In genomic region chr12:122944588-122944987, GRCh38 we compare ENCODE assay signal across 11 cellular contexts. TPM values are rescaled to one million over a fixed set of nuclear protein-coding genes. Genes with fewer than 3 reads are reported as not detected.
DNase-seq lines count a peak whose midpoint lies in the region; ATAC-seq and TF ChIP-seq lines count a peak whose summit lies in the region.
"Had no signal": no experiment of that assay in that cellular context is flagged by ENCODE, and none has a peak within 500 bp of the region (broad histone marks: within the 10 kb centered on the region; RNA-seq: fewer than 3 reads in every experiment).

No MANE protein-coding gene starts in this region.

- H2AFZ ChIP-seq in PC-9 (no peak overlapping the region), osteoblast (ENCODE audit: low read length) (no peak overlapping the region)

- H3F3A ChIP-seq in PC-9 (ENCODE audit: insufficient read depth, low read depth): peaks cover 23% of the 10 kb centered on the region; the same call in 1 of the 2 replicates

- TF ChIP-seq CTCF in PC-9 (conservative IDR thresholded peaks at IDR 0.05) (no peak), osteoblast (IDR thresholded peaks at IDR 0.05; ENCODE audit: extremely low read depth, low read depth, low read length) (no peak), upper lobe of right lung (IDR thresholded peaks at IDR 0.05) (no peak)

- H4K20me1 ChIP-seq in PC-9 (ENCODE audit: insufficient read depth) (no peaks in the 10 kb centered on the region), osteoblast (ENCODE audit: insufficient read depth, low read length) (no peaks in the 10 kb centered on the region)

- H3K27ac ChIP-seq in PC-9 (peak overlapping the region; percentile 10; the same call in 1 of the 2 replicates), osteoblast (ENCODE audit: low read depth, low read length) (peak overlapping the region; percentile 39), upper lobe of right lung (no peak overlapping the region)

- peak; percentile 91 for DNase-seq in COLO829 (ENCODE audit: low spot score)
- peak; percentile 68 to 91 for DNase-seq in PC-9
- DNase-seq in osteoblast (ENCODE audit: insufficient read length, low spot score, missing footprints): peak; percentile 86
- no peak for DNase-seq in activated CD4-positive, alpha-beta T cell treated with anti-CD3 and anti-CD28 coated beads for 1 hour
- DNase-seq in stimulated activated CD8-positive, alpha-beta memory T cell treated with anti-CD3 and anti-CD28 coated beads, Interleukin-4, amount 100 ng/mL, for 48 hours: no peak
- DNase-seq in upper lobe of right lung: no peak
- DNase-seq: CD4-positive, CD25-positive, alpha-beta regulatory T cell; Kasumi-1; stimulated activated CD4-positive, alpha-beta T cell treated with anti-CD3 and anti-CD28 coated beads, Interleukin-2, amount 100 ng/mL, for 24 hours had no signal

- peaks cover 60% of the 10 kb centered on the region for H3K4me1 ChIP-seq in PC-9 (replicated peaks; ENCODE audit: insufficient read depth)
- H3K4me1 ChIP-seq in osteoblast (ENCODE audit: insufficient read depth, low read length): peaks cover 21% of the 10 kb centered on the region
- H3K4me1 ChIP-seq in upper lobe of right lung: peaks cover 21% of the 10 kb centered on the region

- no peaks in the 10 kb centered on the region for H3K27me3 ChIP-seq in PC-9 (ENCODE audit: insufficient read depth, low read depth)
- H3K27me3 ChIP-seq in osteoblast (ENCODE audit: insufficient read depth, low read length): no peaks in the 10 kb centered on the region
- no peaks in the 10 kb centered on the region for H3K27me3 ChIP-seq in upper lobe of right lung

- BruUV-seq in PC-9 (replicated peaks; lab: Mats Ljungman, UMichigan): no TSS peak

- H3K4me3 ChIP-seq in PC-9 (no peak overlapping the region), osteoblast (ENCODE audit: insufficient read depth, low read length) (no peak overlapping the region), upper lobe of right lung (no peak overlapping the region)

- intact Hi-C loops in PC-9 (cut with micrococcal nuclease; ENCODE audit: unreplicated experiment) (loop anchor here (1.0 kb wide), 2 partner anchors 27 to 56 kb away; no protein-coding TSS in a partner anchor), upper lobe of right lung (cut with DNase I) (no loop called here)

- H3K9me3 ChIP-seq in PC-9 (ENCODE audit: insufficient read depth, low read depth): no peaks in the 10 kb centered on the region
- no peaks in the 10 kb centered on the region for H3K9me3 ChIP-seq in osteoblast (ENCODE audit: low read depth, low read length)
- H3K9me3 ChIP-seq in upper lobe of right lung: no peaks in the 10 kb centered on the region

- H3K36me3 ChIP-seq in PC-9 (ENCODE audit: low read depth) (no peaks in the 10 kb centered on the region), osteoblast (ENCODE audit: insufficient read depth, low read length) (peaks cover 10% of the 10 kb centered on the region), upper lobe of right lung (no peaks in the 10 kb centered on the region)

- H3K79me2 ChIP-seq in PC-9 (ENCODE audit: low read depth) (no peaks in the 10 kb centered on the region), osteoblast (ENCODE audit: insufficient read depth, low read length) (no peaks in the 10 kb centered on the region)

- H3K4me2 ChIP-seq in PC-9: peak overlapping the region; percentile 24
- H3K4me2 ChIP-seq in osteoblast (ENCODE audit: insufficient read depth, low read length): no peak overlapping the region

- H3K9me2 ChIP-seq in PC-9 (ENCODE audit: insufficient read depth): no peaks in the 10 kb centered on the region

- ATAC-seq in esophagus mucosa: peak; percentile 27
- no peak for ATAC-seq in upper lobe of right lung
- ATAC-seq in GM19397 (IDR thresholded peaks at IDR 0.05; ENCODE audit: unreplicated experiment): no peak

- CTCF ChIA-PET in PC-9 (lab: Charles Lee): interaction anchor here (0.6 kb wide), 2 partner anchors 28 to 57 kb away, joined by 3 read pairs; no protein-coding TSS in a partner anchor

- POLR2A ChIA-PET in PC-9 (lab: Charles Lee; ENCODE audit: unreplicated experiment): interaction anchor here (0.6 to 0.7 kb wide), 4 partner anchors 22 to 305 kb away, joined by 3 to 6 read pairs (median 4); partner anchors contain the start of gene ABCB9

RNA-seq across cellular contexts. Expression of gene ABCB9, which starts 21.7 kb away (rescaled TPM):
- total RNA-seq in PC-9 (2021) (11.4 and 13.0 TPM in 2 replicates), esophagus mucosa (4.9 TPM), osteoblast (11.9 and 13.0 TPM in 2 replicates), upper lobe of right lung (5.2 TPM)

RNA-seq across cellular contexts. Expression of gene OGFOD2, which starts 30.5 kb away (rescaled TPM):
- 33.5 and 36.1 TPM in 2 replicates for total RNA-seq in PC-9 (2021)
- total RNA-seq in esophagus mucosa: 14.7 TPM
- total RNA-seq in osteoblast: 6.5 and 8.3 TPM in 2 replicates
- 13.7 TPM for total RNA-seq in upper lobe of right lung

RNA-seq across cellular contexts. Expression of gene ARL6IP4, which starts 35.9 kb away (rescaled TPM):
- 162 and 191 TPM in 2 replicates for total RNA-seq in PC-9 (2021)
- total RNA-seq in esophagus mucosa: 134 TPM
- total RNA-seq in osteoblast: 117 and 118 TPM in 2 replicates
- total RNA-seq in upper lobe of right lung: 124 TPM

RNA-seq across cellular contexts. Expression of gene VPS37B, which starts 48.7 kb away (rescaled TPM):
- total RNA-seq in PC-9 (2021) (51.4 and 53.5 TPM in 2 replicates), esophagus mucosa (51.4 TPM), osteoblast (19.2 and 20.6 TPM in 2 replicates), upper lobe of right lung (36.3 TPM)

Comparison
In these comparisons a context has a peak if more than half of its experiments do, and no peak if none do; other contexts are left out.
1. DNase-seq: peak in COLO829 (single experiment), PC-9 (2 of 2) and osteoblast (single experiment); none in activated CD4-positive, alpha-beta T cell treated with anti-CD3 and anti-CD28 coated beads for 1 hour (single experiment), stimulated activated CD8-positive, alpha-beta memory T cell treated with anti-CD3 and anti-CD28 coated beads, Interleukin-4, amount 100 ng/mL, for 48 hours (single experiment) and upper lobe of right lung (single experiment).